In genomic region chr5:150183436-150183835, GRCh38 we compare ENCODE assay signal across 23 cellular contexts. TPM values are rescaled to one million over a fixed set of nuclear protein-coding genes. Genes with fewer than 3 reads are reported as not detected.
DNase-seq lines count a peak whose midpoint lies in the region; ATAC-seq and TF ChIP-seq lines count a peak whose summit lies in the region.
"Had no signal": no experiment of that assay in that cellular context is flagged by ENCODE, and none has a peak within 500 bp of the region (broad histone marks: within the 10 kb centered on the region; RNA-seq: fewer than 3 reads in every experiment).

No MANE protein-coding gene starts in this region.

- intact Hi-C loops in colonic mucosa (cut with DNase I), result no loop called here

- H3K4me1 ChIP-seq in colonic mucosa (peaks cover 61% of the 10 kb centered on the region), HAP-1 (no peaks in the 10 kb centered on the region)
- H3K4me1 ChIP-seq: A549, BE2C had no signal

- H3K9ac ChIP-seq in colonic mucosa (ENCODE audit: low read depth in 2 of 2, low read length in 2 of 2), result peak overlapping the region in 1 of 2 donors; percentile 74
- H3K9ac ChIP-seq: BLaER1 treated with 17β-estradiol and CSF1 and Interleukin-3, amounts not matched to agents 10 nM and 100 nM had no signal

- H3K27ac Mint-ChIP-seq in nephron progenitor cell, result peak overlapping the region; percentile 39
- H3K27ac Mint-ChIP-seq in stimulated activated memory B cell treated with anti-CD40 and anti-IgM and Interleukin-4, amounts not matched to agents 10 μg/mL and 1 μg/mL and 100 μg/mL, for 72 hours, result no peak overlapping the region
- H3K27ac Mint-ChIP-seq: CD4-positive, alpha-beta T cell; GM23338; H9; HFFc6 had no signal

- peaks cover 80% of the 10 kb centered on the region for H3K4me1 Mint-ChIP-seq in nephron progenitor cell
- H3K4me1 Mint-ChIP-seq in stimulated activated memory B cell treated with anti-CD40 and anti-IgM and Interleukin-4, amounts not matched to agents 10 μg/mL and 1 μg/mL and 100 μg/mL, for 72 hours, result no peaks in the 10 kb centered on the region
- H3K4me1 Mint-ChIP-seq: CD8-positive, alpha-beta memory T cell had no signal

- no peak overlapping the region for H3K4me3 Mint-ChIP-seq in nephron progenitor cell
- H3K4me3 Mint-ChIP-seq in stimulated activated memory B cell treated with anti-CD40 and anti-IgM and Interleukin-4, amounts not matched to agents 10 μg/mL and 1 μg/mL and 100 μg/mL, for 72 hours, result no peak overlapping the region
- H3K4me3 Mint-ChIP-seq: CD14-positive monocyte; CD4-positive, alpha-beta T cell; CD8-positive, alpha-beta memory T cell; GM23338; H9; HFFc6 had no signal

- no peaks in the 10 kb centered on the region for H3K9me3 ChIP-seq in colonic mucosa
- no peaks in the 10 kb centered on the region for H3K9me3 ChIP-seq in HAP-1
- H3K9me3 ChIP-seq: A549; BE2C; BLaER1 treated with 17β-estradiol and CSF1 and Interleukin-3, amounts not matched to agents 10 nM and 100 nM had no signal

- peak overlapping the region; percentile 91 for H3K27ac ChIP-seq in colonic mucosa
- H3K27ac ChIP-seq: A549; BLaER1 treated with 17β-estradiol and CSF1 and Interleukin-3, amounts not matched to agents 10 nM and 100 nM had no signal

- H3K27me3 ChIP-seq in colonic mucosa (no peaks in the 10 kb centered on the region), HAP-1 (ENCODE audit: low read depth) (no peaks in the 10 kb centered on the region)
- H3K27me3 ChIP-seq: BE2C had no signal

- peaks cover 17% of the 10 kb centered on the region for H3K27me3 Mint-ChIP-seq in nephron progenitor cell (ENCODE audit: low read depth, poor library complexity)
- H3K27me3 Mint-ChIP-seq in stimulated activated memory B cell treated with anti-CD40 and anti-IgM and Interleukin-4, amounts not matched to agents 10 μg/mL and 1 μg/mL and 100 μg/mL, for 72 hours, result peaks cover 45% of the 10 kb centered on the region

- H3K4me3 ChIP-seq in colonic mucosa, result no peak overlapping the region
- H3K4me3 ChIP-seq in HAP-1, result no peak overlapping the region
- H3K4me3 ChIP-seq: A549; BLaER1 treated with 17β-estradiol and CSF1 and Interleukin-3, amounts not matched to agents 10 nM and 100 nM; GM23338 had no signal

- no peak for TF ChIP-seq CTCF in colonic mucosa (IDR thresholded peaks at IDR 0.05)
- no peak for TF ChIP-seq CTCF in nephron progenitor cell (IDR thresholded peaks at IDR 0.05)

- peak; percentile 17 for ATAC-seq in stimulated activated memory B cell treated with anti-CD40 and anti-IgM and Interleukin-4, amounts not matched to agents 10 μg/mL and 1 μg/mL and 100 μg/mL, for 72 hours
- no peak for ATAC-seq in activated CD4-positive, CD25-positive, alpha-beta regulatory T cell treated with anti-CD3 and anti-CD28 coated beads, Interleukin-2, amount 50 U/mL, for 24 hours
- ATAC-seq: A549, GM23338 had no signal

- H3K9me3 Mint-ChIP-seq in nephron progenitor cell, result no peaks in the 10 kb centered on the region
- no peaks in the 10 kb centered on the region for H3K9me3 Mint-ChIP-seq in stimulated activated memory B cell treated with anti-CD40 and anti-IgM and Interleukin-4, amounts not matched to agents 10 μg/mL and 1 μg/mL and 100 μg/mL, for 72 hours
- H3K9me3 Mint-ChIP-seq: CD4-positive, alpha-beta T cell; CD8-positive, alpha-beta memory T cell; GM23338; H9; HFFc6 had no signal

- H3K36me3 Mint-ChIP-seq in nephron progenitor cell (ENCODE audit: low read depth), result peaks cover 5% of the 10 kb centered on the region
- H3K36me3 Mint-ChIP-seq in stimulated activated memory B cell treated with anti-CD40 and anti-IgM and Interleukin-4, amounts not matched to agents 10 μg/mL and 1 μg/mL and 100 μg/mL, for 72 hours, result no peaks in the 10 kb centered on the region
- H3K36me3 Mint-ChIP-seq: CD14-positive monocyte; CD8-positive, alpha-beta memory T cell had no signal

- in situ Hi-C loops in HAP-1 (cut with MboI; ENCODE audit: low sequenced_read_pairs), result no loop called here

- H3K36me3 ChIP-seq in colonic mucosa (no peaks in the 10 kb centered on the region), HAP-1 (replicated peaks) (no peaks in the 10 kb centered on the region)
- H3K36me3 ChIP-seq: BE2C; BLaER1 treated with 17β-estradiol and CSF1 and Interleukin-3, amounts not matched to agents 10 nM and 100 nM had no signal

- DNase-seq in colonic mucosa (no peak), nephron progenitor cell (no peak), HAP-1 (ENCODE audit: low spot score in 2 of 2) (no peak), NCI-H1048 (lab: John Stamatoyannopoulos, UW) (no peak)
- DNase-seq: 8988T; ACHN; AML-193; BE2C; CD4-positive, alpha-beta T cell; CD8-positive, alpha-beta memory T cell; DMS 273 treated with DMSO at 0.1 percent for 48 hours; DMS79; EL; GDM1; H9; HFFc6 had no signal

RNA-seq across cellular contexts. Expression of gene SLC6A7, which starts 6.4 kb away (rescaled TPM):
- 10 to 100 TPM in 1 of 2 donors, 1 to 10 TPM in 1; 5.0 to 24.9 TPM for total RNA-seq in colonic mucosa
- total RNA-seq: CD4-positive, alpha-beta T cell; CD8-positive, alpha-beta memory T cell; GM23338; H4; H9; HFFc6 had no signal

RNA-seq across cellular contexts. Expression of gene CDX1, which starts 16.9 kb away (rescaled TPM):
- 100 to 1,000 TPM; 299 to 498 TPM for total RNA-seq in colonic mucosa
- total RNA-seq: CD4-positive, alpha-beta T cell; CD8-positive, alpha-beta memory T cell; GM23338; H4 had no signal

RNA-seq across cellular contexts. Expression of gene PDGFRB, which starts 27.8 kb away (rescaled TPM):
- total RNA-seq in colonic mucosa, result 10 to 100 TPM in 1 of 2 donors, 1 to 10 TPM in 1; 8.6 to 18.1 TPM
- total RNA-seq: CD4-positive, alpha-beta T cell had no signal
